In the genomic region with DNA sequence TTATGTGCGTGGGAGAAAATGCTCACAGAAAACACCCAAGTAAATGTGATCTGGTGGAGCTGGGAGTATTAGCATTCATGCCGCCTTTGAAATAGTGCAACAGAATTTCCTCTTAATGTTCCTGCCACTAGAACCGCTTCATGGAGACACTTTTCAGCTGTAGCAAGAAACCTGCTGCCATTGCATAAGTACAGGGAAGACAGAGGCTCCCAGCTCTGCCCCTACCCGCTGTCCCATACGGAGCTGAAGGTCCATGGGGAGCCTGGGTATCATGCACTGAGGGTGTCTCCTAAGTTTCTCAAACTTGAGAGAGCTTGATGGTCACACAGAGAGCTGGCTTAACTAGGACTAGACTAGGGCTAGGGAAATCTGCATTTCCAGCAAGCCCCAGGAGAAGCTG, we compare ENCODE assay signal across 2 cellular contexts.
TF ChIP-seq lines count a peak whose summit lies in the region.

No MANE protein-coding gene starts in this region.

TF ChIP-seq in A549, 52 proteins besides CTCF, POLR2A, EP300 and RAD21 (continued from another document):
- TF ChIP-seq FOSL2 (IDR thresholded peaks at IDR 0.05) = no peak
- no peak for TF ChIP-seq FOSL2 (CRISPR knock-in tag; IDR thresholded peaks at IDR 0.05)
- peak; percentile 67; the same call in 1 of the 2 replicates for TF ChIP-seq EHF (CRISPR knock-in tag; IDR thresholded peaks at IDR 0.05)
- TF ChIP-seq RNF2 (IDR thresholded peaks at IDR 0.05; ENCODE audit: borderline replicate concordance, low read depth) = no peak
- no peak for TF ChIP-seq EHMT2 (IDR thresholded peaks at IDR 0.05; ENCODE audit: low read depth)
- TF ChIP-seq HEYL (CRISPR knock-in tag; IDR thresholded peaks at IDR 0.05) = no peak
- no peak for TF ChIP-seq NR3C1 (IDR thresholded peaks at IDR 0.05)
- TF ChIP-seq CEBPB (IDR thresholded peaks at IDR 0.05) = peak; percentile 5 to 10; a peak in 1 of 4 replicates

TF ChIP-seq in endothelial cell of umbilical vein, 7 proteins besides CTCF, POLR2A, EP300 and RAD21 (continued from another document):
- TF ChIP-seq POLR2AphosphoS5 (IDR thresholded peaks at IDR 0.05; ENCODE audit: insufficient read depth, low read depth, low read length) = no peak
- no peak for TF ChIP-seq EZH2 (IDR thresholded peaks at IDR 0.05; ENCODE audit: borderline replicate concordance, low read depth, low read length, severe bottlenecking)
